8 cellular contexts compared by ENCODE assay signal in the genomic region with DNA sequence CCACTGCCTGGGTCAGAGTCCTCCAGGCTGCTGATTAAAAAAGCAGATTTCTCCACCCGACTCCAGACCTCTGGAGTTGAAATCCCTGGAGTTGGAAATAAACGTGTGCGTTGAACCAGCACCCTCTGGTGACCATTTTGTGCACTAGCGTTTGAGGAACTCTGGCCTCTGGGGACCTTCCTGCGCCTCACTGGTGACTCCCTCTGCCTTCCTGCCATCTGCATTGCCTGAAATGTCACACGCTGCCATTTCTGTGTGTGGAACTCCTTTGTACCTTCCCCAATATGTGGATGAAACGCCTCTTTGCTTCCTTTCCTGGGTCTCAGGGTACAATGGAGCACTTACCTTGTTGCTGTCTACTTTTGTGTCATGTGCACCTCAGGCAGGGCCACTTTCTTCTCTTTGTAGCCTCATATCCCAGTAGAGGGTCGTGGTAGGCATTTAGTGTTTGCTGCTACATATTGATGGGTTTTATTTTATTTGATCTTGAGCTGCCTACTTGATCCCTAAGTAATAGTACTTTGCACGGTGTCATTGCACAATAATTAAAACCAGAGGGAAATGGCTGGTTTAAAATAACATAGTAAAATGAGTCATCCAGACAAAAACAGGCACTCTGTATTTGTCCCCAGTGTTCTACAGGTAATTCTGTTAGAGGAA. TPM values are rescaled to one million over a fixed set of nuclear protein-coding genes. Genes with fewer than 3 reads are reported as not detected.
DNase-seq lines count a peak whose midpoint lies in the region; ATAC-seq, FAIRE-seq and TF ChIP-seq lines count a peak whose summit lies in the region.

No MANE protein-coding gene starts in this region.

- H3K27me3 ChIP-seq in ascending aorta (no peaks in the 10 kb centered on the region), right atrium auricular region (no peaks in the 10 kb centered on the region)

- CTCF ChIA-PET in A549 (lab: Yijun Ruan, JAX) = interaction anchor here (0.5 to 5.8 kb wide), 45 partner anchors 8 to 1848 kb away, joined by 3 to 30 read pairs (median 4); a partner anchor contains a TSS

- TF ChIP-seq CTCF in A549 (IDR thresholded peaks at IDR 0.05) = peak; percentile 95
- TF ChIP-seq CTCF in ascending aorta (IDR thresholded peaks at IDR 0.05) = peak; percentile 79 to 88 (median 82)
- peak; percentile 60 to 89 for TF ChIP-seq CTCF in right atrium auricular region (IDR thresholded peaks at IDR 0.05)

- no peaks in the 10 kb centered on the region for H3K9me3 ChIP-seq in A549
- no peaks in the 10 kb centered on the region for H3K9me3 ChIP-seq in ascending aorta
- no peaks in the 10 kb centered on the region for H3K9me3 ChIP-seq in right atrium auricular region

- H3K27ac ChIP-seq in A549 = no peak overlapping the region
- H3K27ac ChIP-seq in ascending aorta = peak overlapping the region in 1 of 2 donors; percentile 23
- no peak overlapping the region for H3K27ac ChIP-seq in right atrium auricular region

- peak; percentile 93 to 94 for TF ChIP-seq RAD21 in A549 (conservative IDR thresholded peaks at IDR 0.05 in 1 of 2, IDR thresholded peaks at IDR 0.05 in 1 of 2)

- H3K4me1 ChIP-seq in A549 (peaks cover 7% of the 10 kb centered on the region; the same call in 2 of the 3 replicates), ascending aorta (peaks cover 0 to 4% of the 10 kb centered on the region in 2 donors), right atrium auricular region (peaks cover 0 to 11% of the 10 kb centered on the region in 2 donors)

- TF ChIP-seq POLR2A in A549 (IDR thresholded peaks at IDR 0.05; ENCODE audit: low read length) = no peak

- no peaks in the 10 kb centered on the region for H3K36me3 ChIP-seq in ascending aorta
- no peaks in the 10 kb centered on the region for H3K36me3 ChIP-seq in right atrium auricular region

- TF ChIP-seq EP300 in A549 (IDR thresholded peaks at IDR 0.05) = no peak

- FAIRE-seq in A549 (lab: Jason Lieb, UNC) = peak; percentile 93

- intact Hi-C loops in ascending aorta (cut with DNase I) = loop anchor here (1.0 to 10.0 kb wide), 4 partner anchors 59 to 424 kb away; no protein-coding TSS in a partner anchor

- peak overlapping the region; percentile 32 for H3K4me2 ChIP-seq in A549

- peak; percentile 96 to 98 for ATAC-seq in A549
- peak; percentile 78 for ATAC-seq in GM18499 (IDR thresholded peaks at IDR 0.05; ENCODE audit: insufficient read depth, unreplicated experiment)
- peak; percentile 87 for ATAC-seq in HG02852 (IDR thresholded peaks at IDR 0.05; ENCODE audit: unreplicated experiment)

- no peak overlapping the region for H3K4me3 ChIP-seq in A549
- no peak overlapping the region for H3K4me3 ChIP-seq in ascending aorta
- H3K4me3 ChIP-seq in right atrium auricular region = no peak overlapping the region

- POLR2A ChIA-PET in A549 (lab: Yijun Ruan, JAX) = no interaction called here

- DNase-seq in A549 (ENCODE audit: low read depth in 1 of 2, low spot score in 1 of 2) (peak; percentile 60 to 79), NCI-H1417 treated with DMSO at 0.1 percent for 48 hours (lab: John Stamatoyannopoulos, UW) (peak; percentile 58), SKM-1 treated with dmso at 0.1 percent for 144 hours (lab: John Stamatoyannopoulos, UW; ENCODE audit: unreplicated experiment) (peak; percentile 78), ascending aorta (ENCODE audit: low spot score in 2 of 2) (peak in 1 of 2 donors; percentile 85), right atrium auricular region (ENCODE audit: low spot score) (peak; percentile 72), renal cortical epithelial cell (ENCODE audit: low read depth) (peak; percentile 88)

- 2% methylated on average over 9 of the region's 9 CpGs for WGBS in A549 (ENCODE audit: missing lambda C conversion rate)

TF ChIP-seq in A549, 52 proteins besides CTCF, POLR2A, EP300 and RAD21:
- TF ChIP-seq HEYL (CRISPR knock-in tag; IDR thresholded peaks at IDR 0.05) = no peak
- no peak for TF ChIP-seq CBX2 (IDR thresholded peaks at IDR 0.05; ENCODE audit: borderline replicate concordance, low read depth)
- peak; percentile 94 for TF ChIP-seq SMC3 (IDR thresholded peaks at IDR 0.05)
- TF ChIP-seq CBX8 (IDR thresholded peaks at IDR 0.05) = no peak
- TF ChIP-seq HDAC2 (IDR thresholded peaks at IDR 0.05) = no peak
- TF ChIP-seq FOSL2 (IDR thresholded peaks at IDR 0.05) = no peak
- peak; percentile 25; the same call in 1 of the 2 replicates for TF ChIP-seq FOSL2 (CRISPR knock-in tag; IDR thresholded peaks at IDR 0.05)
- no peak for TF ChIP-seq RCOR1 (IDR thresholded peaks at IDR 0.05; ENCODE audit: low read depth, low read length)
- no peak for TF ChIP-seq GATA3 (IDR thresholded peaks at IDR 0.05; ENCODE audit: borderline replicate concordance)
- no peak for TF ChIP-seq ZNF302 (CRISPR knock-in tag; IDR thresholded peaks at IDR 0.05)
- TF ChIP-seq FOSB (CRISPR knock-in tag; IDR thresholded peaks at IDR 0.05) = no peak
- TF ChIP-seq, protein P1, sequence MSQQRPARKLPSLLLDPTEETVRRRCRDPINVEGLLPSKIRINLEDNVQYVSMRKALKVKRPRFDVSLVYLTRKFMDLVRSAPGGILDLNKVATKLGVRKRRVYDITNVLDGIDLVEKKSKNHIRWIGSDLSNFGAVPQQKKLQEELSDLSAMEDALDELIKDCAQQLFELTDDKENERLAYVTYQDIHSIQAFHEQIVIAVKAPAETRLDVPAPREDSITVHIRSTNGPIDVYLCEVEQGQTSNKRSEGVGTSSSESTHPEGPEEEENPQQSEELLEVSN (IDR thresholded peaks at IDR 0.05; ENCODE audit: borderline replicate concordance, low read depth) = no peak
- peak; percentile 42 to 45; a peak in 3 of 4 replicates for TF ChIP-seq CEBPB (IDR thresholded peaks at IDR 0.05)
- TF ChIP-seq, protein P2, sequence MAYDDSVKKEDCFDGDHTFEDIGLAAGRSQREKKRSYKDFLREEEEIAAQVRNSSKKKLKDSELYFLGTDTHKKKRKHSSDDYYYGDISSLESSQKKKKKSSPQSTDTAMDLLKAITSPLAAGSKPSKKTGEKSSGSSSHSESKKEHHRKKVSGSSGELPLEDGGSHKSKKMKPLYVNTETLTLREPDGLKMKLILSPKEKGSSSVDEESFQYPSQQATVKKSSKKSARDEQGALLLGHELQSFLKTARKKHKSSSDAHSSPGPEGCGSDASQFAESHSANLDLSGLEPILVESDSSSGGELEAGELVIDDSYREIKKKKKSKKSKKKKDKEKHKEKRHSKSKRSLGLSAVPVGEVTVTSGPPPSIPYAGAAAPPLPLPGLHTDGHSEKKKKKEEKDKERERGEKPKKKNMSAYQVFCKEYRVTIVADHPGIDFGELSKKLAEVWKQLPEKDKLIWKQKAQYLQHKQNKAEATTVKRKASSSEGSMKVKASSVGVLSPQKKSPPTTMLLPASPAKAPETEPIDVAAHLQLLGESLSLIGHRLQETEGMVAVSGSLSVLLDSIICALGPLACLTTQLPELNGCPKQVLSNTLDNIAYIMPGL (CRISPR knock-in tag; IDR thresholded peaks at IDR 0.05; ENCODE audit: borderline replicate concordance) = no peak
- no peak for TF ChIP-seq HOXA7 (CRISPR knock-in tag; IDR thresholded peaks at IDR 0.05)

RNA-seq across cellular contexts. Expression of a gene that starts 56.8 kb away (rescaled TPM):
- polyA plus RNA-seq in A549 (2011; rRNA removed) (not detected in 2 replicates), A549 (2017; fragmentation: RNase III; extraction: RNeasy Plus Mini Kit Qiagen cat#74134 plus additional on column Dnase treatment) (not detected in 3 replicates)
- polyA plus RNA-seq in A549 (2012; cell fraction: cytosol; rRNA removed) = not detected in 2 replicates
- not detected in 2 replicates for polyA plus RNA-seq in A549 (2012; cell fraction: nucleus; rRNA removed)
- not detected in 2 replicates for polyA minus RNA-seq in A549 (2011; rRNA and poly(A)+ RNA removed)
- total RNA-seq in ascending aorta (3.2 TPM), right atrium auricular region (under 1 TPM; 0.37 to 0.39 TPM), renal cortical epithelial cell (not detected in 2 replicates)
